ENCODE assay signal across 8 cellular contexts in genomic region chr9:94952553-94953373, GRCh38.
DNase-seq lines count a peak whose midpoint lies in the region; ATAC-seq lines count a peak whose summit lies in the region.

No MANE protein-coding gene starts in this region.

- ATAC-seq in GM18858 (IDR thresholded peaks at IDR 0.05; ENCODE audit: unreplicated experiment): peak; percentile 82
- peak; percentile 79 for ATAC-seq in HG02852 (IDR thresholded peaks at IDR 0.05; ENCODE audit: unreplicated experiment)
- ATAC-seq in activated naive CD8-positive, alpha-beta T cell treated with anti-CD3 and anti-CD28 coated beads, Interleukin-2, amount 50 U/mL, for 24 hours: peak; percentile 88
- peak; percentile 65 for ATAC-seq in memory B cell (ENCODE audit: low read depth)

- peaks cover 44% of the 10 kb centered on the region for H3K4me1 Mint-ChIP-seq in activated naive CD8-positive, alpha-beta T cell treated with anti-CD3 and anti-CD28 coated beads, Interleukin-2, amount 50 U/mL, for 24 hours
- H3K4me1 Mint-ChIP-seq in memory B cell: peaks cover 15% of the 10 kb centered on the region
- H3K4me1 Mint-ChIP-seq in activated T-helper 2 cell treated with anti-CD3 and anti-CD28 coated beads, Interferon-gamma antibody, Interleukin-2, Interleukin-4, amounts not matched to agents 10 μg/mL and 5 μg/mL and 100 μg/mL, durations not matched to agents 14 hours and 24 hours and 36 hours (ENCODE audit: low read depth): peaks cover 31% of the 10 kb centered on the region

- no peak overlapping the region for H3K4me3 Mint-ChIP-seq in activated naive CD8-positive, alpha-beta T cell treated with anti-CD3 and anti-CD28 coated beads, Interleukin-2, amount 50 U/mL, for 24 hours
- H3K4me3 Mint-ChIP-seq in memory B cell: no peak overlapping the region
- H3K4me3 Mint-ChIP-seq in activated T-helper 2 cell treated with anti-CD3 and anti-CD28 coated beads, Interferon-gamma antibody, Interleukin-2, Interleukin-4, amounts not matched to agents 10 μg/mL and 5 μg/mL and 100 μg/mL, durations not matched to agents 14 hours and 24 hours and 36 hours (ENCODE audit: low read depth): no peak overlapping the region

- no peaks in the 10 kb centered on the region for H3K9me3 Mint-ChIP-seq in activated naive CD8-positive, alpha-beta T cell treated with anti-CD3 and anti-CD28 coated beads, Interleukin-2, amount 50 U/mL, for 24 hours
- H3K9me3 Mint-ChIP-seq in memory B cell: no peaks in the 10 kb centered on the region
- no peaks in the 10 kb centered on the region for H3K9me3 Mint-ChIP-seq in activated T-helper 2 cell treated with anti-CD3 and anti-CD28 coated beads, Interferon-gamma antibody, Interleukin-2, Interleukin-4, amounts not matched to agents 10 μg/mL and 5 μg/mL and 100 μg/mL, durations not matched to agents 14 hours and 24 hours and 36 hours

- H3K27ac Mint-ChIP-seq in activated naive CD8-positive, alpha-beta T cell treated with anti-CD3 and anti-CD28 coated beads, Interleukin-2, amount 50 U/mL, for 24 hours: peak overlapping the region; percentile 64
- peak overlapping the region; percentile 76 for H3K27ac Mint-ChIP-seq in memory B cell
- H3K27ac Mint-ChIP-seq in activated T-helper 2 cell treated with anti-CD3 and anti-CD28 coated beads, Interferon-gamma antibody, Interleukin-2, Interleukin-4, amounts not matched to agents 10 μg/mL and 5 μg/mL and 100 μg/mL, durations not matched to agents 14 hours and 24 hours and 36 hours: no peak overlapping the region

- DNase-seq in activated naive CD8-positive, alpha-beta T cell treated with anti-CD3 and anti-CD28 coated beads, Interleukin-2, amount 50 U/mL, for 24 hours: no peak
- no peak for DNase-seq in memory B cell (ENCODE audit: low spot score in 2 of 2)
- no peak for DNase-seq in inferior parietal cortex (ENCODE audit: extremely low spot score)
- DNase-seq in mesenteric fat pad (ENCODE audit: low spot score): no peak
- DNase-seq in activated T-helper 2 cell treated with anti-CD3 and anti-CD28 coated beads, Interferon-gamma antibody, Interleukin-2, Interleukin-4, amounts not matched to agents 10 μg/mL and 5 μg/mL and 100 μg/mL, durations not matched to agents 14 hours and 24 hours and 36 hours (ENCODE audit: low spot score): no peak
- no peak for DNase-seq in effector CD4-positive, alpha-beta T cell

- H3K36me3 Mint-ChIP-seq in activated naive CD8-positive, alpha-beta T cell treated with anti-CD3 and anti-CD28 coated beads, Interleukin-2, amount 50 U/mL, for 24 hours (ENCODE audit: low read depth): peaks cover 17% of the 10 kb centered on the region
- peaks cover 22% of the 10 kb centered on the region for H3K36me3 Mint-ChIP-seq in memory B cell
- H3K36me3 Mint-ChIP-seq in activated T-helper 2 cell treated with anti-CD3 and anti-CD28 coated beads, Interferon-gamma antibody, Interleukin-2, Interleukin-4, amounts not matched to agents 10 μg/mL and 5 μg/mL and 100 μg/mL, durations not matched to agents 14 hours and 24 hours and 36 hours (ENCODE audit: low read depth): no peaks in the 10 kb centered on the region

- intact Hi-C loops in activated T-helper 2 cell treated with anti-CD3 and anti-CD28 coated beads, Interferon-gamma antibody, Interleukin-2, Interleukin-4, amounts not matched to agents 10 μg/mL and 5 μg/mL and 100 μg/mL, durations not matched to agents 14 hours and 24 hours and 36 hours (cut with micrococcal nuclease): loop anchor here (1.0 to 5.0 kb wide), 4 partner anchors 55 to 225 kb away; partner anchors contain the start of gene AOPEP

- no peaks in the 10 kb centered on the region for H3K27me3 Mint-ChIP-seq in activated naive CD8-positive, alpha-beta T cell treated with anti-CD3 and anti-CD28 coated beads, Interleukin-2, amount 50 U/mL, for 24 hours
- no peaks in the 10 kb centered on the region for H3K27me3 Mint-ChIP-seq in memory B cell
- H3K27me3 Mint-ChIP-seq in activated T-helper 2 cell treated with anti-CD3 and anti-CD28 coated beads, Interferon-gamma antibody, Interleukin-2, Interleukin-4, amounts not matched to agents 10 μg/mL and 5 μg/mL and 100 μg/mL, durations not matched to agents 14 hours and 24 hours and 36 hours (ENCODE audit: low read depth): no peaks in the 10 kb centered on the region
